In the genomic region with DNA sequence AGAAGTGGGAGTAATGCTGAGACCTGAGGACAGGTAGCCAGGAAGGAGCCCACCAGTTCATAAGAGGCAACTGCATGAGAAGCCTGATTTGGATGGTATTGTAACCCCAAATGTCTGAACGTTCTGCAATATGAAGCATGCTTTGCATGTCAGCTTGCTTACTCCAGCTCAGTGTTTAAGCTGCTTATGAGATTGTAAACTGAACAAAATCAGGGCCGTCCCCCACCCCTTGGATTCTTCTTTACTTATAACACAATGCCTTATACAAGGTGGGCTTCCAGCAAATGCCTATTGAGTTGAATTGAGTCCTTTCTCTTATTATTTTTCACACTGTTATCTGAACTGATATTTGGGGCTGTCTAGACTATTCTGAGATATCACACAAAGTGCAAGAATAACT, we compare ENCODE assay signal across 25 cellular contexts.
"Had no signal": no experiment of that assay in that cellular context is flagged by ENCODE, and none has a peak within 500 bp of the region (broad histone marks: within the 10 kb centered on the region; RNA-seq: fewer than 3 reads in every experiment).

No MANE protein-coding gene starts in this region.

- H3K27me3 ChIP-seq: ascending aorta, breast epithelium, cardiac muscle cell, colonic mucosa, esophagus squamous epithelium, heart left ventricle had no signal

- H3K9me3 ChIP-seq: ascending aorta, breast epithelium, colonic mucosa, esophagus squamous epithelium, heart left ventricle had no signal

- DNase-seq: activated CD4-positive, alpha-beta memory T cell treated with anti-CD3 and anti-CD28 coated beads, Interleukin-2, amount 10 ng/mL, durations not matched to agents 7 days and 5 days; activated CD4-positive, alpha-beta T cell treated with anti-CD3 and anti-CD28 coated beads for 1 hour; activated CD4-positive, alpha-beta T cell treated with anti-CD3 and anti-CD28 coated beads for 4 hours; activated CD4-positive, alpha-beta T cell treated with anti-CD3 and anti-CD28 coated beads, Interleukin-2, amount 10 ng/mL, durations not matched to agents 7 days and 5 days; activated CD4-positive, alpha-beta T cell treated with anti-CD3 and anti-CD28 coated beads, Interleukin-2, amount 50 U/mL, for 4 hours; activated CD8-positive, alpha-beta memory T cell treated with anti-CD3 and anti-CD28 coated beads, Interleukin-2, amount 50 U/mL, for 48 hours; activated gamma-delta T cell; activated naive CD4-positive, alpha-beta T cell; activated naive CD4-positive, alpha-beta T cell treated with anti-CD3 and anti-CD28 coated beads, Interleukin-2, amount 10 ng/mL, durations not matched to agents 7 days and 5 days; activated naive CD8-positive, alpha-beta T cell treated with anti-CD3 and anti-CD28 coated beads, Interleukin-2, amount 10 ng/mL, durations not matched to agents 7 days and 5 days; activated T-cell treated with anti-CD3 and anti-CD28 coated beads for 4 hours; activated T-cell treated with anti-CD3 and anti-CD28 coated beads, Interleukin-2, amount 50 U/mL, for 24 hours; activated T-cell treated with anti-CD3 and anti-CD28 coated beads, Interleukin-2, amount 50 U/mL, for 72 hours; central memory CD4-positive, alpha-beta T cell; cerebellar nuclear complex; colonic mucosa; effector CD8-positive, alpha-beta T cell; esophagus squamous epithelium; heart left ventricle; hypothalamus; T1000 had no signal

- H3K4me3 ChIP-seq: ascending aorta, breast epithelium, cardiac muscle cell, colonic mucosa, esophagus squamous epithelium, heart left ventricle had no signal

- ATAC-seq: activated naive CD4-positive, alpha-beta T cell treated with anti-CD3 and anti-CD28 coated beads, Interleukin-2, amount 50 U/mL, for 72 hours; activated T-cell treated with anti-CD3 and anti-CD28 coated beads, Interleukin-2, amount 50 U/mL, for 72 hours; heart left ventricle had no signal

- H3K27ac ChIP-seq: ascending aorta, breast epithelium, cardiac muscle cell, colonic mucosa, esophagus squamous epithelium, heart left ventricle had no signal

- H3K36me3 ChIP-seq: ascending aorta, breast epithelium, cardiac muscle cell, colonic mucosa, esophagus squamous epithelium, heart left ventricle had no signal
